ENCODE assay signal across 13 cellular contexts in genomic region chr1:62433861-62434611, GRCh38. TPM values are rescaled to one million over a fixed set of nuclear protein-coding genes. Genes with fewer than 3 reads are reported as not detected.
DNase-seq lines count a peak whose midpoint lies in the region; ATAC-seq and TF ChIP-seq lines count a peak whose summit lies in the region.
"Had no signal": no experiment of that assay in that cellular context is flagged by ENCODE, and none has a peak within 500 bp of the region (broad histone marks: within the 10 kb centered on the region; RNA-seq: fewer than 3 reads in every experiment).

No MANE protein-coding gene starts in this region.

- DNase-seq in NCI-H510A treated with DMSO at 0.1 percent for 48 hours (lab: John Stamatoyannopoulos, UW) (peak; percentile 16), NCI-H510A (lab: John Stamatoyannopoulos, UW) (no peak), HK-2 (ENCODE audit: unreplicated experiment) (peak; percentile 20), natural killer cell (no peak), SIG-M5 (lab: John Stamatoyannopoulos, UW) (no peak), substantia nigra (lab: John Stamatoyannopoulos, UW) (no peak), NCI-H748 (lab: John Stamatoyannopoulos, UW; ENCODE audit: unreplicated experiment) (no peak)
- DNase-seq in activated CD8-positive, alpha-beta T cell treated with anti-CD3 and anti-CD28 coated beads for 36 hours, result no peak
- DNase-seq: activated T-cell treated with anti-CD3 and anti-CD28 coated beads, Interleukin-2, amount 50 U/mL, for 72 hours; heart left ventricle had no signal

- H3K36me3 Mint-ChIP-seq in activated CD8-positive, alpha-beta T cell treated with anti-CD3 and anti-CD28 coated beads for 36 hours (ENCODE audit: low read depth), result peaks cover 19% of the 10 kb centered on the region
- no peaks in the 10 kb centered on the region for H3K36me3 Mint-ChIP-seq in natural killer cell

- intact Hi-C loops in activated CD8-positive, alpha-beta T cell treated with anti-CD3 and anti-CD28 coated beads for 36 hours (cut with micrococcal nuclease), result no loop called here
- intact Hi-C loops in natural killer cell (cut with micrococcal nuclease), result no loop called here

- peaks cover 5% of the 10 kb centered on the region for H3K4me1 Mint-ChIP-seq in activated CD8-positive, alpha-beta T cell treated with anti-CD3 and anti-CD28 coated beads for 36 hours (ENCODE audit: low read depth)
- H3K4me1 Mint-ChIP-seq in natural killer cell, result peaks cover 26 to 29% of the 10 kb centered on the region in 2 donors

- H3K27ac Mint-ChIP-seq in activated CD8-positive, alpha-beta T cell treated with anti-CD3 and anti-CD28 coated beads for 36 hours, result no peak overlapping the region
- no peak overlapping the region for H3K27ac Mint-ChIP-seq in natural killer cell

- POLR2A ChIA-PET in activated CD8-positive, alpha-beta T cell treated with anti-CD3 and anti-CD28 coated beads for 36 hours (lab: Charles Lee), result no interaction called here

- no peaks in the 10 kb centered on the region for H3K9me3 Mint-ChIP-seq in activated CD8-positive, alpha-beta T cell treated with anti-CD3 and anti-CD28 coated beads for 36 hours
- H3K9me3 Mint-ChIP-seq in natural killer cell, result peaks cover 3 to 4% of the 10 kb centered on the region in 2 donors
- H3K9me3 Mint-ChIP-seq: dendritic cell treated with granulocyte-macrophage colony-stimulating factor and Interleukin-4, amounts not matched to agents 40 ng/mL and 50 ng/mL, for 4 days had no signal

- no peaks in the 10 kb centered on the region for H3K27me3 Mint-ChIP-seq in activated CD8-positive, alpha-beta T cell treated with anti-CD3 and anti-CD28 coated beads for 36 hours
- no peaks in the 10 kb centered on the region for H3K27me3 Mint-ChIP-seq in natural killer cell (ENCODE audit: low read depth in 2 of 2)
- H3K27me3 Mint-ChIP-seq: dendritic cell treated with granulocyte-macrophage colony-stimulating factor and Interleukin-4, amounts not matched to agents 40 ng/mL and 50 ng/mL, for 4 days had no signal

- H3K27ac ChIP-seq in substantia nigra (ENCODE audit: low read depth, low read length, poor library complexity, severe bottlenecking), result no peak overlapping the region
- H3K27ac ChIP-seq: SK-N-MC, spleen had no signal

- CTCF ChIA-PET in activated CD8-positive, alpha-beta T cell treated with anti-CD3 and anti-CD28 coated beads for 36 hours (lab: Charles Lee), result interaction anchor here (2.0 kb wide), 1 partner anchor 259 kb away, joined by 6 read pairs; no protein-coding TSS in a partner anchor

- no peak for TF ChIP-seq CTCF in activated CD8-positive, alpha-beta T cell treated with anti-CD3 and anti-CD28 coated beads for 36 hours (IDR thresholded peaks at IDR 0.05)
- TF ChIP-seq CTCF in natural killer cell (IDR thresholded peaks at IDR 0.05), result no peak

- H3K4me3 Mint-ChIP-seq in activated CD8-positive, alpha-beta T cell treated with anti-CD3 and anti-CD28 coated beads for 36 hours, result peak overlapping the region; percentile 92
- peak overlapping the region; percentile 47 for H3K4me3 Mint-ChIP-seq in natural killer cell
- H3K4me3 Mint-ChIP-seq: dendritic cell treated with granulocyte-macrophage colony-stimulating factor and Interleukin-4, amounts not matched to agents 40 ng/mL and 50 ng/mL, for 4 days had no signal

- no peak for ATAC-seq in activated CD8-positive, alpha-beta T cell treated with anti-CD3 and anti-CD28 coated beads for 36 hours
- ATAC-seq in natural killer cell, result no peak
- ATAC-seq: activated T-cell treated with anti-CD3 and anti-CD28 coated beads, Interleukin-2, amount 50 U/mL, for 72 hours; heart left ventricle had no signal

RNA-seq across cellular contexts. Expression of gene USP1, which starts 2.8 kb away (rescaled TPM):
- 10 to 100 TPM; 67.3 to 68.1 TPM for total RNA-seq in activated CD8-positive, alpha-beta T cell treated with anti-CD3 and anti-CD28 coated beads for 36 hours
- total RNA-seq in natural killer cell, result 10 to 100 TPM; 22.1 to 34.0 (median 26.8) TPM

Comparison
In these comparisons a context has a peak if more than half of its experiments do, and no peak if none do; other contexts are left out.
1. DNase-seq: peak in NCI-H510A treated with DMSO at 0.1 percent for 48 hours (single experiment) and HK-2 (single experiment); none in NCI-H510A (single experiment), activated CD8-positive, alpha-beta T cell treated with anti-CD3 and anti-CD28 coated beads for 36 hours (single experiment), natural killer cell (single experiment), SIG-M5 (single experiment), substantia nigra (0 of 49) and NCI-H748 (single experiment).